Comparison of ENCODE assay signal across 2 cellular contexts in genomic region chr2:25150993-25151392, GRCh38. TPM values are rescaled to one million over a fixed set of nuclear protein-coding genes. Genes with fewer than 3 reads are reported as not detected.
"Had no signal": no experiment of that assay in that cellular context is flagged by ENCODE, and none has a peak within 500 bp of the region (broad histone marks: within the 10 kb centered on the region; RNA-seq: fewer than 3 reads in every experiment).

No MANE protein-coding gene starts in this region.

RNA-seq across cellular contexts. Expression of gene POMC, which starts 17.4 kb away (rescaled TPM):
- total RNA-seq: astrocyte, chondrocyte had no signal
